ENCODE assay signal across 8 cellular contexts in the genomic region with DNA sequence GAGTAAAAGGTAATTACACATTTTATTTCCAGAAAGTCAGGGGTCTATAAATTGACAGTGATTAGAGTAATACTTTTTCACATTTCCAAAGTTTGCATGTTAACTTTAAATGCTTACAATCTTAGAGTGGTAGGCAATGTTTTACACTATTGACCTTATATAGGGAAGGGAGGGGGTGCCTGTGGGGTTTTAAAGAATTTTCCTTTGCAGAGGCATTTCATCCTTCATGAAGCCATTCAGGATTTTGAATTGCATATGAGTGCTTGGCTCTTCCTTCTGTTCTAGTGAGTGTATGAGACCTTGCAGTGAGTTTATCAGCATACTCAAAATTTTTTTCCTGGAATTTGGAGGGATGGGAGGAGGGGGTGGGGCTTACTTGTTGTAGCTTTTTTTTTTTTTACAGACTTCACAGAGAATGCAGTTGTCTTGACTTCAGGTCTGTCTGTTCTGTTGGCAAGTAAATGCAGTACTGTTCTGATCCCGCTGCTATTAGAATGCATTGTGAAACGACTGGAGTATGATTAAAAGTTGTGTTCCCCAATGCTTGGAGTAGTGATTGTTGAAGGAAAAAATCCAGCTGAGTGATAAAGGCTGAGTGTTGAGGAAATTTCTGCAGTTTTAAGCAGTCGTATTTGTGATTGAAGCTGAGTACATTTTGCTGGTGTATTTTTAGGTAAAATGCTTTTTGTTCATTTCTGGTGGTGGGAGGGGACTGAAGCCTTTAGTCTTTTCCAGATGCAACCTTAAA. TPM values are rescaled to one million over a fixed set of nuclear protein-coding genes. Genes with fewer than 3 reads are reported as not detected.
DNase-seq lines count a peak whose midpoint lies in the region; ATAC-seq and TF ChIP-seq lines count a peak whose summit lies in the region.

No MANE protein-coding gene starts in this region.

- no peaks in the 10 kb centered on the region for H3K9me3 Mint-ChIP-seq in activated naive CD8-positive, alpha-beta T cell treated with anti-CD3 and anti-CD28 coated beads, Interleukin-2, amount 10 ng/mL, durations not matched to agents 7 days and 5 days

- no peak for ATAC-seq in activated naive CD8-positive, alpha-beta T cell treated with anti-CD3 and anti-CD28 coated beads, Interleukin-2, amount 10 ng/mL, durations not matched to agents 7 days and 5 days (ENCODE audit: low read depth)
- no peak for ATAC-seq in GM18907 (IDR thresholded peaks at IDR 0.05; ENCODE audit: unreplicated experiment)

- peak overlapping the region; percentile 87 for H3K27ac Mint-ChIP-seq in activated naive CD8-positive, alpha-beta T cell treated with anti-CD3 and anti-CD28 coated beads, Interleukin-2, amount 10 ng/mL, durations not matched to agents 7 days and 5 days

- H3K27me3 ChIP-seq in kidney epithelial cell (ENCODE audit: control insufficient read depth, insufficient read depth, low read length) (no peaks in the 10 kb centered on the region), tibial nerve (no peaks in the 10 kb centered on the region)

- H3K4me3 ChIP-seq in kidney epithelial cell (ENCODE audit: low read depth, low read length) (peak overlapping the region; percentile 84), tibial nerve (peak overlapping the region; percentile 63 to 76 (median 70))

- DNase-seq in A172 (ENCODE audit: low spot score) = peak; percentile 52
- DNase-seq in HCEC 1CT = peak; percentile 57
- DNase-seq in activated naive CD8-positive, alpha-beta T cell treated with anti-CD3 and anti-CD28 coated beads, Interleukin-2, amount 10 ng/mL, durations not matched to agents 7 days and 5 days = no peak
- DNase-seq in kidney epithelial cell (ENCODE audit: low read depth) = no peak
- DNase-seq in tibial nerve (ENCODE audit: low spot score in 2 of 2) = peak in 1 of 2 donors; percentile 48
- no peak for DNase-seq in activated CD4-positive, alpha-beta T cell treated with anti-CD3 and anti-CD28 coated beads for 48 hours
- DNase-seq in NOMO-1 treated with dmso at 0.1 percent for 144 hours (lab: John Stamatoyannopoulos, UW; ENCODE audit: unreplicated experiment) = no peak

- peak; percentile 3 to 34 for TF ChIP-seq POLR2A in tibial nerve (IDR thresholded peaks at IDR 0.05)

- peaks cover 9% of the 10 kb centered on the region for H3K36me3 ChIP-seq in kidney epithelial cell (ENCODE audit: control insufficient read depth, insufficient read depth, low read length)
- H3K36me3 ChIP-seq in tibial nerve = peaks cover 17 to 61% (median 36%) of the 10 kb centered on the region in 3 donors

- no peaks in the 10 kb centered on the region for H3K9me3 ChIP-seq in tibial nerve

- 0% methylated on average over 3 of the region's 3 CpGs for WGBS in tibial nerve, 2 donors

- H3K4me1 Mint-ChIP-seq in activated naive CD8-positive, alpha-beta T cell treated with anti-CD3 and anti-CD28 coated beads, Interleukin-2, amount 10 ng/mL, durations not matched to agents 7 days and 5 days = peaks cover 44% of the 10 kb centered on the region

- H3K36me3 Mint-ChIP-seq in activated naive CD8-positive, alpha-beta T cell treated with anti-CD3 and anti-CD28 coated beads, Interleukin-2, amount 10 ng/mL, durations not matched to agents 7 days and 5 days = peaks cover 33% of the 10 kb centered on the region

- POLR2A ChIA-PET in activated naive CD8-positive, alpha-beta T cell treated with anti-CD3 and anti-CD28 coated beads, Interleukin-2, amount 10 ng/mL, durations not matched to agents 7 days and 5 days (lab: Charles Lee) = interaction anchor here (0.6 to 28.7 kb wide), 9 partner anchors 6 to 1798 kb away, joined by 3 to 2884 read pairs (median 9); a partner anchor contains a TSS

- peak in 1 of 2 donors; percentile 91 for TF ChIP-seq EP300 in tibial nerve (IDR thresholded peaks at IDR 0.05)

- H3K4me3 Mint-ChIP-seq in activated naive CD8-positive, alpha-beta T cell treated with anti-CD3 and anti-CD28 coated beads, Interleukin-2, amount 10 ng/mL, durations not matched to agents 7 days and 5 days = no peak overlapping the region

- H3K4me1 ChIP-seq in tibial nerve = peaks cover 0 to 34% (median 25%) of the 10 kb centered on the region in 4 donors

- TF ChIP-seq CTCF in kidney epithelial cell (IDR thresholded peaks at IDR 0.05; ENCODE audit: insufficient read depth, low read length, poor library complexity, severe bottlenecking) (no peak), tibial nerve (IDR thresholded peaks at IDR 0.05) (no peak)

- peak overlapping the region; percentile 93 to 99 (median 94) for H3K27ac ChIP-seq in tibial nerve

- no peaks in the 10 kb centered on the region for H3K27me3 Mint-ChIP-seq in activated naive CD8-positive, alpha-beta T cell treated with anti-CD3 and anti-CD28 coated beads, Interleukin-2, amount 10 ng/mL, durations not matched to agents 7 days and 5 days

RNA-seq across cellular contexts. Expression of a gene that starts 5.3 kb away (rescaled TPM):
- 1,067 and 1,084 TPM in 2 replicates for total RNA-seq in A172 (2014; rRNA removed; shearing (Covaris generic))
- over 10,000 TPM; 13,719 to 14,448 TPM for total RNA-seq in activated naive CD8-positive, alpha-beta T cell treated with anti-CD3 and anti-CD28 coated beads, Interleukin-2, amount 10 ng/mL, durations not matched to agents 7 days and 5 days
- total RNA-seq in kidney epithelial cell (1,605 and 1,895 TPM in 2 replicates), tibial nerve (over 10,000 TPM; 20,649 to 23,532 (median 22,230) TPM)

RNA-seq across cellular contexts. Expression of a gene that starts 20.8 kb away (rescaled TPM):
- total RNA-seq in A172 (2014; rRNA removed; shearing (Covaris generic)) = 65.6 and 70.6 TPM in 2 replicates
- total RNA-seq in activated naive CD8-positive, alpha-beta T cell treated with anti-CD3 and anti-CD28 coated beads, Interleukin-2, amount 10 ng/mL, durations not matched to agents 7 days and 5 days = 10 to 100 TPM; 74.2 to 74.9 TPM
- 116 and 121 TPM in 2 replicates for total RNA-seq in kidney epithelial cell
- 100 to 1,000 TPM; 109 to 128 (median 112) TPM for total RNA-seq in tibial nerve

RNA-seq across cellular contexts. Expression of a gene that starts 54.1 kb away (rescaled TPM):
- total RNA-seq in A172 (2014; rRNA removed; shearing (Covaris generic)) = 13.2 and 25.6 TPM in 2 replicates
- total RNA-seq in activated naive CD8-positive, alpha-beta T cell treated with anti-CD3 and anti-CD28 coated beads, Interleukin-2, amount 10 ng/mL, durations not matched to agents 7 days and 5 days = 100 to 1,000 TPM; 116 to 119 TPM
- total RNA-seq in kidney epithelial cell (116 and 122 TPM in 2 replicates), tibial nerve (100 to 1,000 TPM; 236 to 476 (median 386) TPM)

Comparison
In these comparisons a context has a peak if more than half of its experiments do, and no peak if none do; other contexts are left out.
1. DNase-seq: peak in A172 (single experiment) and HCEC 1CT (single experiment); none in activated naive CD8-positive, alpha-beta T cell treated with anti-CD3 and anti-CD28 coated beads, Interleukin-2, amount 10 ng/mL, durations not matched to agents 7 days and 5 days (single experiment), kidney epithelial cell (single experiment), activated CD4-positive, alpha-beta T cell treated with anti-CD3 and anti-CD28 coated beads for 48 hours (single experiment) and NOMO-1 treated with dmso at 0.1 percent for 144 hours (single experiment).